28 cellular contexts compared by ENCODE assay signal in genomic region chr3:188608401-188608800, GRCh38.
"Had no signal": no experiment of that assay in that cellular context is flagged by ENCODE, and none has a peak within 500 bp of the region (broad histone marks: within the 10 kb centered on the region; RNA-seq: fewer than 3 reads in every experiment).

No MANE protein-coding gene starts in this region.

- DNase-seq: activated CD4-positive, alpha-beta T cell treated with anti-CD3 and anti-CD28 coated beads for 48 hours; activated CD4-positive, alpha-beta T cell treated with anti-CD3 and anti-CD28 coated beads, Interleukin-2, amount 50 U/mL, for 1 hour; activated CD4-positive, alpha-beta T cell treated with anti-CD3 and anti-CD28 coated beads, Interleukin-2, amount 50 U/mL, for 48 hours; activated CD8-positive, alpha-beta memory T cell treated with anti-CD3 and anti-CD28 coated beads for 24 hours; activated CD8-positive, alpha-beta T cell treated with anti-CD3 and anti-CD28 coated beads for 36 hours; activated effector memory CD4-positive, alpha-beta T cell treated with anti-CD3 and anti-CD28 coated beads, Interleukin-2, amount 50 U/mL, for 16 hours; activated naive CD4-positive, alpha-beta T cell treated with anti-CD3 and anti-CD28 coated beads for 36 hours; activated naive CD8-positive, alpha-beta T cell treated with anti-CD3 and anti-CD28 coated beads for 36 hours; activated naive CD8-positive, alpha-beta T cell treated with anti-CD3 and anti-CD28 coated beads, Interleukin-2, amount 50 U/mL, for 24 hours; activated T-cell treated with anti-CD3 and anti-CD28 coated beads, Interleukin-2, amount 50 U/mL, for 48 hours; adrenal gland; amygdala; central memory CD4-positive, alpha-beta T cell; cerebellar nuclear complex; dorsolateral prefrontal cortex; effector memory CD4-positive, alpha-beta T cell; endodermal cell; foreskin keratinocyte; gastrocnemius medialis; glutamatergic neuron; heart left ventricle; T-helper 2 cell had no signal

- ATAC-seq: activated naive CD8-positive, alpha-beta T cell treated with anti-CD3 and anti-CD28 coated beads, Interleukin-2, amount 50 U/mL, for 24 hours; foreskin keratinocyte; gastrocnemius medialis; heart left ventricle; WTC11 had no signal

- H3K4me3 Mint-ChIP-seq: activated CD8-positive, alpha-beta T cell treated with anti-CD3 and anti-CD28 coated beads for 36 hours; activated naive CD4-positive, alpha-beta T cell treated with anti-CD3 and anti-CD28 coated beads for 36 hours; activated naive CD4-positive, alpha-beta T cell treated with anti-CD3 and anti-CD28 coated beads, Interleukin-2, amount 50 U/mL, for 24 hours; activated naive CD8-positive, alpha-beta T cell treated with anti-CD3 and anti-CD28 coated beads for 36 hours; activated naive CD8-positive, alpha-beta T cell treated with anti-CD3 and anti-CD28 coated beads, Interleukin-2, amount 50 U/mL, for 24 hours; activated T-helper 1 cell treated with anti-CD3 and anti-CD28 coated beads, Interleukin-12 subunit alpha, Interleukin-12 subunit beta, Interleukin-2, Interleukin-4 antibody, amounts not matched to agents 30 ng/mL and 10 ng/mL and 1 ng/mL, durations not matched to agents 14 hours and 24 hours and 36 hours; brain; dendritic cell treated with granulocyte-macrophage colony-stimulating factor and Interleukin-4, amounts not matched to agents 40 ng/mL and 50 ng/mL, for 4 days; endodermal cell; WTC11 had no signal

- H3K27me3 Mint-ChIP-seq: activated CD8-positive, alpha-beta T cell treated with anti-CD3 and anti-CD28 coated beads for 36 hours; activated naive CD4-positive, alpha-beta T cell treated with anti-CD3 and anti-CD28 coated beads, Interleukin-2, amount 50 U/mL, for 24 hours; activated naive CD8-positive, alpha-beta T cell treated with anti-CD3 and anti-CD28 coated beads for 36 hours; activated naive CD8-positive, alpha-beta T cell treated with anti-CD3 and anti-CD28 coated beads, Interleukin-2, amount 50 U/mL, for 24 hours; brain; dendritic cell treated with granulocyte-macrophage colony-stimulating factor and Interleukin-4, amounts not matched to agents 40 ng/mL and 50 ng/mL, for 4 days had no signal

- H3K4me1 Mint-ChIP-seq: endodermal cell, WTC11 had no signal

- H3K27ac Mint-ChIP-seq: activated CD8-positive, alpha-beta T cell treated with anti-CD3 and anti-CD28 coated beads for 36 hours; activated naive CD4-positive, alpha-beta T cell treated with anti-CD3 and anti-CD28 coated beads for 36 hours; activated naive CD4-positive, alpha-beta T cell treated with anti-CD3 and anti-CD28 coated beads, Interleukin-2, amount 50 U/mL, for 24 hours; activated naive CD8-positive, alpha-beta T cell treated with anti-CD3 and anti-CD28 coated beads for 36 hours; activated naive CD8-positive, alpha-beta T cell treated with anti-CD3 and anti-CD28 coated beads, Interleukin-2, amount 50 U/mL, for 24 hours; activated T-helper 1 cell treated with anti-CD3 and anti-CD28 coated beads, Interleukin-12 subunit alpha, Interleukin-12 subunit beta, Interleukin-2, Interleukin-4 antibody, amounts not matched to agents 30 ng/mL and 10 ng/mL and 1 ng/mL, durations not matched to agents 14 hours and 24 hours and 36 hours; activated T-helper 2 cell treated with anti-CD3 and anti-CD28 coated beads, Interferon-gamma antibody, Interleukin-2, Interleukin-4, amounts not matched to agents 10 μg/mL and 5 μg/mL and 100 μg/mL, durations not matched to agents 14 hours and 24 hours and 36 hours; dendritic cell treated with granulocyte-macrophage colony-stimulating factor and Interleukin-4, amounts not matched to agents 40 ng/mL and 50 ng/mL, for 4 days; endodermal cell; WTC11 had no signal
